In genomic region chr16:70395345-70395901, GRCh38 we compare ENCODE assay signal across 1 cellular context.
TF ChIP-seq lines count a peak whose summit lies in the region.

No MANE protein-coding gene starts in this region.

TF ChIP-seq in K562, 482 proteins besides CTCF, POLR2A, EP300 and RAD21 (continued from another document):
- TF ChIP-seq ZNF696 (CRISPR knock-in tag; conservative IDR thresholded peaks at IDR 0.05) (no peak), SMARCA5 (IDR thresholded peaks at IDR 0.05) (no peak), BHLHE40 (IDR thresholded peaks at IDR 0.05; ENCODE audit: low read length) (peak; percentile 29; the same call in 1 of the 2 replicates), RCOR1 (IDR thresholded peaks at IDR 0.05; ENCODE audit: borderline replicate concordance in 1 of 2, low read depth in 2 of 2, low read length in 2 of 2) (0 out of 4 replicates have a peak, but pooled peaks of 1 of the 2 experiments have one; percentile 28), SNAPC5 (CRISPR knock-in tag; IDR thresholded peaks at IDR 0.05) (no peak), ATF1 (CRISPR knock-in tag; IDR thresholded peaks at IDR 0.05) (no peak), ATF1 (tag; IDR thresholded peaks at IDR 0.05) (0 out of 2 replicates have a peak, but pooled peaks have one; percentile 27), CEBPZ (IDR thresholded peaks at IDR 0.05; ENCODE audit: borderline replicate concordance, low read depth, low read length) (no peak), MAZ (CRISPR knock-in tag; conservative IDR thresholded peaks at IDR 0.05 in 1 of 2, IDR thresholded peaks at IDR 0.05 in 1 of 2) (peak in 1 of 2 experiments; percentile 54; a peak in 1 of 4 replicates), HCFC1 (IDR thresholded peaks at IDR 0.05; ENCODE audit: low read depth, low read length) (0 out of 2 replicates have a peak, but pooled peaks have one; percentile 11), EP400 (IDR thresholded peaks at IDR 0.05) (no peak), ZBTB34 (CRISPR knock-in tag; IDR thresholded peaks at IDR 0.05) (no peak), PKNOX1 (IDR thresholded peaks at IDR 0.05) (peak; percentile 16; the same call in 1 of the 2 replicates), TAL1 (IDR thresholded peaks at IDR 0.05) (no peak), ZNF197 (CRISPR knock-in tag; IDR thresholded peaks at IDR 0.05; ENCODE audit: low read depth) (no peak), ARID2 (IDR thresholded peaks at IDR 0.05) (0 out of 2 replicates have a peak, but pooled peaks have one; percentile 41), ID3 (CRISPR knock-in tag; IDR thresholded peaks at IDR 0.05) (no peak), ID3 (tag; IDR thresholded peaks at IDR 0.05) (peak; percentile 32; the same call in 1 of the 2 replicates), RB1 (IDR thresholded peaks at IDR 0.05; ENCODE audit: low read depth) (peak; percentile 49; the same call in 1 of the 2 replicates), ZNF384 (IDR thresholded peaks at IDR 0.05; ENCODE audit: low read depth, low read length) (0 out of 2 replicates have a peak, but pooled peaks have one; percentile 6), JUND (IDR thresholded peaks at IDR 0.05; ENCODE audit: borderline replicate concordance, low read depth, low read length) (peak; percentile 36; the same call in 1 of the 2 replicates), JUND (tag; IDR thresholded peaks at IDR 0.05; ENCODE audit: borderline replicate concordance, low read depth, low read length) (no peak), CTCFL (IDR thresholded peaks at IDR 0.05; ENCODE audit: borderline replicate concordance, insufficient read depth, low read depth, low read length, poor library complexity, severe bottlenecking) (peak; percentile 91), DEAF1 (CRISPR knock-in tag; IDR thresholded peaks at IDR 0.05) (peak; percentile 32; the same call in 1 of the 2 replicates), KLF16 (IDR thresholded peaks at IDR 0.05) (no peak), KAT7 (CRISPR knock-in tag; IDR thresholded peaks at IDR 0.05; ENCODE audit: borderline replicate concordance) (0 out of 2 replicates have a peak, but pooled peaks have one; percentile 39), YY1 (IDR thresholded peaks at IDR 0.05; ENCODE audit: borderline replicate concordance in 1 of 3, control insufficient read depth in 1 of 3, extremely low read depth in 1 of 3, insufficient read depth in 3 of 3, insufficient read length in 1 of 3, insufficient replicate concordance in 2 of 3, low read depth in 1 of 3, low read length in 2 of 3) (peak in 1 of 3 experiments; percentile 17), ZNF253 (CRISPR knock-in tag; conservative IDR thresholded peaks at IDR 0.05) (no peak), TFAP4 (CRISPR knock-in tag; IDR thresholded peaks at IDR 0.05; ENCODE audit: borderline replicate concordance) (peak; percentile 57; the same call in 1 of the 2 replicates), ZNF592 (IDR thresholded peaks at IDR 0.05) (peak; percentile 66), MAX (CRISPR knock-in tag; IDR thresholded peaks at IDR 0.05) (peak; percentile 22; the same call in 1 of the 2 replicates), NFE2 (IDR thresholded peaks at IDR 0.05; ENCODE audit: low read depth) (no peak), ZNF121 (CRISPR knock-in tag; conservative IDR thresholded peaks at IDR 0.05) (no peak), ZNF165 (CRISPR knock-in tag; IDR thresholded peaks at IDR 0.05; ENCODE audit: borderline replicate concordance) (no peak), TCF3 (CRISPR knock-in tag; IDR thresholded peaks at IDR 0.05) (peak; percentile 16; the same call in 1 of the 2 replicates), POLR2G (IDR thresholded peaks at IDR 0.05; ENCODE audit: low read depth, low read length) (peak; percentile 12; the same call in 1 of the 2 replicates)
